In genomic region chr1:225612265-225612664, GRCh38 we compare ENCODE assay signal across 17 cellular contexts. TPM values are rescaled to one million over a fixed set of nuclear protein-coding genes. Genes with fewer than 3 reads are reported as not detected.
A peak's percentile ranks its signal among the peaks of the same experiment; 100 is the strongest.
DNase-seq lines count a peak whose midpoint lies in the region; ATAC-seq and TF ChIP-seq lines count a peak whose summit lies in the region.
"Had no signal": no experiment of that assay in that cellular context is flagged by ENCODE, and none has a peak within 500 bp of the region (broad histone marks: within the 10 kb centered on the region; RNA-seq: fewer than 3 reads in every experiment).

No MANE protein-coding gene starts in this region.

- intact Hi-C loops in esophagus squamous epithelium (cut with DNase I) (no loop called here), transverse colon (cut with DNase I; ENCODE audit: low total_unique reads) (no loop called here)

- H3K36me3 ChIP-seq in esophagus squamous epithelium, result no peaks in the 10 kb centered on the region
- no peaks in the 10 kb centered on the region for H3K36me3 ChIP-seq in lung (ENCODE audit: control insufficient read depth in 2 of 2, insufficient read depth in 2 of 2, low read length in 2 of 2)
- H3K36me3 ChIP-seq in transverse colon, result no peaks in the 10 kb centered on the region
- H3K36me3 ChIP-seq: neutrophil, spleen had no signal

- TF ChIP-seq CTCF in esophagus squamous epithelium (IDR thresholded peaks at IDR 0.05), result no peak
- TF ChIP-seq CTCF in lung (IDR thresholded peaks at IDR 0.05; ENCODE audit: control extremely low read depth, extremely low read depth), result no peak
- no peak for TF ChIP-seq CTCF in transverse colon (IDR thresholded peaks at IDR 0.05)

- peak overlapping the region; percentile 41 to 75 (median 68) for H3K27ac ChIP-seq in esophagus squamous epithelium
- H3K27ac ChIP-seq in lung (ENCODE audit: low read depth in 1 of 2, low read length in 1 of 2), result peak overlapping the region; percentile 16 to 40
- H3K27ac ChIP-seq in transverse colon, result peak overlapping the region; percentile 37 to 61 (median 50)
- H3K27ac ChIP-seq: BLaER1, neutrophil had no signal

- H3K4me3 ChIP-seq in esophagus squamous epithelium (peak overlapping the region in 2 of 4 donors; percentile 4 to 18), lung (no peak overlapping the region), transverse colon (no peak overlapping the region)
- H3K4me3 ChIP-seq: BLaER1, spleen had no signal

- H3K4me1 ChIP-seq in esophagus squamous epithelium (peaks cover 0 to 41% (median 16%) of the 10 kb centered on the region in 3 donors), lung (ENCODE audit: control insufficient read depth in 2 of 2, insufficient read depth in 2 of 2, low read length in 2 of 2) (peaks cover under 1 to 1% of the 10 kb centered on the region in 2 donors), transverse colon (peaks cover 0 to 18% (median 6%) of the 10 kb centered on the region in 4 donors)
- H3K4me1 ChIP-seq: BLaER1 had no signal

- DNase-seq in SK-N-DZ (ENCODE audit: low spot score) (peak; percentile 11), esophagus squamous epithelium (lab: John Stamatoyannopoulos, UW) (no peak), lung (ENCODE audit: low spot score) (no peak), transverse colon (no peak), erythroblast (lab: John Stamatoyannopoulos, UW) (no peak)
- no peak for DNase-seq in stimulated activated CD4-positive, alpha-beta T cell treated with anti-CD3 and anti-CD28 coated beads, Interleukin-4, amount 100 ng/mL, for 4 hours
- DNase-seq: activated naive CD8-positive, alpha-beta T cell treated with anti-CD3 and anti-CD28 coated beads for 36 hours; activated T-cell treated with anti-CD3 and anti-CD28 coated beads, Interleukin-2, amount 50 U/mL, for 4 hours; DMS153; HCEC 1CT; NCI-H1092 treated with DMSO at 0.1 percent for 48 hours; NCI-H748 treated with DMSO at 0.1 percent for 48 hours; spleen; stimulated activated naive CD4-positive, alpha-beta T cell had no signal

- WGBS in esophagus squamous epithelium, 2 donors, result 30 to 56% methylated on average over 1 of the region's 1 CpG
- WGBS in lung, 2 donors, result 89 to 91% methylated on average over 1 of the region's 1 CpG
- 77 to 83% methylated on average over 1 of the region's 1 CpG for WGBS in transverse colon (ENCODE audit: low coverage in 1 of 2), 2 donors

- ATAC-seq in lung (ENCODE audit: insufficient read depth, low FRiP score) (no peak), HG02763 (IDR thresholded peaks at IDR 0.05; ENCODE audit: unreplicated experiment) (no peak)
- ATAC-seq: activated T-cell treated with anti-CD3 and anti-CD28 coated beads, Interleukin-2, amount 50 U/mL, for 4 hours had no signal

- no peaks in the 10 kb centered on the region for H3K9me3 ChIP-seq in esophagus squamous epithelium
- no peaks in the 10 kb centered on the region for H3K9me3 ChIP-seq in lung (ENCODE audit: control insufficient read depth in 2 of 2, insufficient read depth in 1 of 2, low read length in 1 of 2)
- no peaks in the 10 kb centered on the region for H3K9me3 ChIP-seq in transverse colon
- H3K9me3 ChIP-seq: neutrophil, spleen had no signal

- in situ Hi-C loops in transverse colon (cut with MboI; ENCODE audit: low pct_ligation_motif_present in 1 of 4, low pct_unique_long_range_greater_than_20kb in 1 of 4, low sequenced_read_pairs in 3 of 4), result no loop called here

- TF ChIP-seq EP300 in transverse colon (IDR thresholded peaks at IDR 0.05; ENCODE audit: low read depth), result no peak

- H3K27me3 ChIP-seq in esophagus squamous epithelium (no peaks in the 10 kb centered on the region), lung (ENCODE audit: control insufficient read depth, insufficient read depth) (no peaks in the 10 kb centered on the region), transverse colon (no peaks in the 10 kb centered on the region)
- H3K27me3 ChIP-seq: BLaER1, neutrophil, spleen had no signal

- TF ChIP-seq POLR2A in esophagus squamous epithelium (IDR thresholded peaks at IDR 0.05) (no peak), transverse colon (IDR thresholded peaks at IDR 0.05) (no peak), erythroblast (IDR thresholded peaks at IDR 0.05; ENCODE audit: low read length) (no peak)

RNA-seq across cellular contexts. Expression of gene ENAH, which starts 40.7 kb away (rescaled TPM):
- polyA plus RNA-seq in SK-N-DZ (2014; cell fraction: cytosol; rRNA removed), result 28.3 and 37.7 TPM in 2 replicates
- polyA plus RNA-seq in SK-N-DZ (2014; cell fraction: nucleus; rRNA removed), result 22.7 and 36.7 TPM in 2 replicates
- total RNA-seq in esophagus squamous epithelium (10 to 100 TPM in 3 of 4 donors, 1 to 10 TPM in 1; 8.6 to 42.5 (median 35.9) TPM), lung (10 to 100 TPM; 75.4 to 89.4 TPM), transverse colon (100 to 1,000 TPM in 1 of 4 donors, 10 to 100 TPM in 3; 14.7 to 140 (median 33.9) TPM)
- 10 to 100 TPM; 15.5 to 21.5 TPM for polyA plus RNA-seq in lung
